Comparison of ENCODE assay signal across 9 cellular contexts in genomic region chr20:2387180-2387577, GRCh38. TPM values are rescaled to one million over a fixed set of nuclear protein-coding genes. Genes with fewer than 3 reads are reported as not detected.
DNase-seq lines count a peak whose midpoint lies in the region; ATAC-seq and TF ChIP-seq lines count a peak whose summit lies in the region.
"Had no signal": no experiment of that assay in that cellular context is flagged by ENCODE, and none has a peak within 500 bp of the region (broad histone marks: within the 10 kb centered on the region; RNA-seq: fewer than 3 reads in every experiment).

No MANE protein-coding gene starts in this region.

- ATAC-seq in body of pancreas, result no peak

- peak; percentile 68 for TF ChIP-seq CTCF in GM12864 (IDR thresholded peaks at IDR 0.05; ENCODE audit: low read depth, low read length, missing control alignments)
- TF ChIP-seq CTCF in VCaP (conservative IDR thresholded peaks at IDR 0.05), result peak; percentile 61
- peak; percentile 74 for TF ChIP-seq CTCF in endothelial cell (IDR thresholded peaks at IDR 0.05; ENCODE audit: unreplicated experiment)
- TF ChIP-seq CTCF in body of pancreas (IDR thresholded peaks at IDR 0.05), result peak in 1 of 7 experiments; percentile 11

- no peaks in the 10 kb centered on the region for H3K36me3 ChIP-seq in body of pancreas (replicated peaks in 1 of 2; ENCODE audit: insufficient read depth in 1 of 2, low read depth in 2 of 2)

- peaks cover 5% of the 10 kb centered on the region for H3K27me3 Mint-ChIP-seq in endothelial cell (ENCODE audit: unreplicated experiment)
- H3K27me3 Mint-ChIP-seq: activated naive CD8-positive, alpha-beta T cell had no signal

- peak; percentile 34 for DNase-seq in GM12864 (ENCODE audit: low read depth)
- DNase-seq in HuH-7 (ENCODE audit: low spot score), result peak; percentile 34
- peak; percentile 71 for DNase-seq in endothelial cell (ENCODE audit: low spot score)
- DNase-seq in stimulated activated CD4-positive, alpha-beta T cell treated with anti-CD3 and anti-CD28 coated beads, Interleukin-1b, Interleukin-23, amount 100 ng/mL, for 4 hours (ENCODE audit: low read depth in 2 of 2), result peak; percentile 29 to 34
- DNase-seq in body of pancreas, result no peak
- no peak for DNase-seq in NCI-H345 treated with DMSO at 0.1 percent for 48 hours (lab: John Stamatoyannopoulos, UW; ENCODE audit: unreplicated experiment)

- H3K4me1 Mint-ChIP-seq in endothelial cell (ENCODE audit: unreplicated experiment), result no peaks in the 10 kb centered on the region

- H3K9me3 ChIP-seq in body of pancreas, result no peaks in the 10 kb centered on the region

- no peak overlapping the region for H3K27ac Mint-ChIP-seq in endothelial cell (ENCODE audit: unreplicated experiment)
- H3K27ac Mint-ChIP-seq: activated naive CD8-positive, alpha-beta T cell had no signal

- H3K4me3 ChIP-seq in GM12864 (ENCODE audit: low read depth, low read length), result no peak overlapping the region
- no peak overlapping the region for H3K4me3 ChIP-seq in body of pancreas

- no peak overlapping the region for H3K4me3 Mint-ChIP-seq in endothelial cell (ENCODE audit: unreplicated experiment)
- H3K4me3 Mint-ChIP-seq: activated naive CD8-positive, alpha-beta T cell had no signal

- H3K36me3 Mint-ChIP-seq in endothelial cell (ENCODE audit: low read depth, unreplicated experiment), result no peaks in the 10 kb centered on the region

- H3K9me3 Mint-ChIP-seq in endothelial cell (ENCODE audit: unreplicated experiment), result no peaks in the 10 kb centered on the region

- H3K27ac ChIP-seq in VCaP, result no peak overlapping the region
- no peak overlapping the region for H3K27ac ChIP-seq in body of pancreas

- 31 to 40% methylated on average over 2 of the region's 2 CpGs for WGBS in body of pancreas, 2 donors

- intact Hi-C loops in body of pancreas (cut with DNase I), result no loop called here

- H3K4me1 ChIP-seq in body of pancreas, result no peaks in the 10 kb centered on the region

- no peak for TF ChIP-seq POLR2A in body of pancreas (IDR thresholded peaks at IDR 0.05)

- H3K27me3 ChIP-seq in body of pancreas, result no peaks in the 10 kb centered on the region

RNA-seq across cellular contexts. Expression of gene TGM6, which starts 6.5 kb away (rescaled TPM):
- not detected for total RNA-seq in endothelial cell (ENCODE audit: unreplicated experiment)
- not detected for total RNA-seq in body of pancreas
- total RNA-seq: temporal lobe had no signal

Comparison
In these comparisons a context has a peak if more than half of its experiments do, and no peak if none do; other contexts are left out.
1. DNase-seq: peak in GM12864 (single experiment), HuH-7 (single experiment), endothelial cell (single experiment) and stimulated activated CD4-positive, alpha-beta T cell treated with anti-CD3 and anti-CD28 coated beads, Interleukin-1b, Interleukin-23, amount 100 ng/mL, for 4 hours (2 of 2); none in body of pancreas (0 of 4) and NCI-H345 treated with DMSO at 0.1 percent for 48 hours (single experiment).